8 cellular contexts compared by ENCODE assay signal in the genomic region with DNA sequence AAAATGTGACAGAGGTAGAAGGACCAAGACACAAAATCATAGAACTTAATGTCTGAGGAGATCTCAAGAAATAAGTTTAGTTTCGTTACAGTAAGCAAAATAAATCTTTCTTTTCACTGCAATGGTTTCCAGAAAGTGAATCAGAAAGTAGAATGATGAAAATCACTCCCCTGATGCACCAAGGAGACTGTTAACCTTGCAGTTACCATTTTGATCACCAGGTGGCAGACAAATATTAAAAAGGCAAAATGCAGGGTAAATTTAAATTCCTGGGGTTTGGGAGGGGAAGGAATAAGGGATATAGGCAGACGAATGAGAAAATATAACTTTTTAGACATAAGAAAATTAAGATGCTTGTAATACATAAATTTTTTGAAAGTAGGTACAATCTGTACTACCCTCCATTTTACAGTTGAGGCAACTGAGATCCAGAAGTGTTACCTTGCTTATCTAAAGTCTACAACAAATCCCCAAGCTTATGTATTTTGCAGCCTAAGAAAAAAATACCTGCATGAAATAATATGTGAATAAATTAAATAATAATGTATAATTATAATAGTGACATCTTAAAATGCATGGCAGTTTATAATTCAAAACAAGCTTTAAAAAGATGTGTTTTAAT.
DNase-seq lines count a peak whose midpoint lies in the region; ATAC-seq and TF ChIP-seq lines count a peak whose summit lies in the region.

No MANE protein-coding gene starts in this region.

- H2AFZ ChIP-seq in fibroblast of lung (ENCODE audit: low read length): no peak overlapping the region

- H3K27ac ChIP-seq in cardiac muscle cell: no peak overlapping the region
- H3K27ac ChIP-seq in SK-N-MC: no peak overlapping the region
- no peak overlapping the region for H3K27ac ChIP-seq in fibroblast of lung (ENCODE audit: insufficient read depth, low read length)
- H3K27ac ChIP-seq in prostate gland: no peak overlapping the region

- H3K4me2 ChIP-seq in fibroblast of lung (ENCODE audit: extremely low read depth, insufficient read depth, low read length): no peak overlapping the region

- TF ChIP-seq CTCF in cardiac muscle cell (IDR thresholded peaks at IDR 0.05; ENCODE audit: low read depth, low read length): peak; percentile 75
- TF ChIP-seq CTCF in fibroblast of lung (conservative IDR thresholded peaks at IDR 0.05 in 1 of 2, IDR thresholded peaks at IDR 0.05 in 1 of 2; ENCODE audit: low read depth in 1 of 2, low read length in 2 of 2): peak; percentile 76 to 77
- peak in 3 of 4 experiments; percentile 26 to 46 (median 40) for TF ChIP-seq CTCF in prostate gland (IDR thresholded peaks at IDR 0.05)

- no peaks in the 10 kb centered on the region for H3K27me3 ChIP-seq in cardiac muscle cell
- H3K27me3 ChIP-seq in fibroblast of lung (ENCODE audit: control insufficient read depth, insufficient read depth, low read length): no peaks in the 10 kb centered on the region
- no peaks in the 10 kb centered on the region for H3K27me3 ChIP-seq in prostate gland (replicated peaks; ENCODE audit: insufficient read depth)

- no peak for TF ChIP-seq POLR2A in prostate gland (IDR thresholded peaks at IDR 0.05)

- H3K4me1 ChIP-seq in cardiac muscle cell (ENCODE audit: low read depth): peaks cover 12% of the 10 kb centered on the region
- no peaks in the 10 kb centered on the region for H3K4me1 ChIP-seq in fibroblast of lung (ENCODE audit: control insufficient read depth, extremely low read depth, insufficient read depth, low read length)
- no peaks in the 10 kb centered on the region for H3K4me1 ChIP-seq in prostate gland (replicated peaks)

- H3K79me2 ChIP-seq in fibroblast of lung (ENCODE audit: control insufficient read depth, insufficient read depth, low read length): no peaks in the 10 kb centered on the region

- intact Hi-C loops in cardiac septum (cut with DNase I) (loop anchor here (5.0 kb wide), 1 partner anchor 401 kb away; no protein-coding TSS in a partner anchor), prostate gland (cut with DNase I) (loop anchor here (10.0 kb wide), 2 partner anchors 404 to 944 kb away; no protein-coding TSS in a partner anchor)

- WGBS in prostate gland: 58% methylated on average over 2 of the region's 2 CpGs

- peak; percentile 69 for ATAC-seq in GM21367 (IDR thresholded peaks at IDR 0.05; ENCODE audit: unreplicated experiment)

- no peaks in the 10 kb centered on the region for H3K9me3 ChIP-seq in cardiac muscle cell (ENCODE audit: low read depth)
- no peaks in the 10 kb centered on the region for H3K9me3 ChIP-seq in SK-N-MC (ENCODE audit: low read depth, low read length)
- no peaks in the 10 kb centered on the region for H3K9me3 ChIP-seq in fibroblast of lung (ENCODE audit: control insufficient read depth, insufficient read depth, low read depth, low read length)
- H3K9me3 ChIP-seq in prostate gland: no peaks in the 10 kb centered on the region

- H3K36me3 ChIP-seq in cardiac muscle cell (no peaks in the 10 kb centered on the region), SK-N-MC (ENCODE audit: insufficient read depth, low read length) (no peaks in the 10 kb centered on the region), fibroblast of lung (ENCODE audit: control insufficient read depth, insufficient read depth, low read length) (no peaks in the 10 kb centered on the region), prostate gland (no peaks in the 10 kb centered on the region)

- DNase-seq in cardiac muscle cell (ENCODE audit: low read depth in 1 of 2, low spot score in 1 of 2) (peak; percentile 52 to 63), cardiac septum (ENCODE audit: low spot score) (no peak), HPDE6-E6E7 (ENCODE audit: extremely low spot score) (peak; percentile 10), SK-N-MC (ENCODE audit: low read depth, low spot score) (no peak), fibroblast of lung (ENCODE audit: low read depth in 2 of 2) (peak; percentile 19 to 49), prostate gland (ENCODE audit: low spot score) (no peak), UCSD-AML1 (lab: John Stamatoyannopoulos, UW; ENCODE audit: unreplicated experiment) (no peak)

- no peaks in the 10 kb centered on the region for H4K20me1 ChIP-seq in fibroblast of lung (ENCODE audit: control insufficient read depth, extremely low read depth, insufficient read depth, low read length)

- H3K9ac ChIP-seq in SK-N-MC (ENCODE audit: insufficient read length): peak overlapping the region; percentile 4
- H3K9ac ChIP-seq in fibroblast of lung (ENCODE audit: insufficient read depth, low read length): no peak overlapping the region

- H3K4me3 ChIP-seq in cardiac muscle cell (no peak overlapping the region), SK-N-MC (no peak overlapping the region), fibroblast of lung (replicated peaks in 1 of 4; ENCODE audit: control extremely low read depth in 1 of 4, insufficient read depth in 1 of 4, low read depth in 3 of 4, low read length in 4 of 4) (no peak overlapping the region), prostate gland (no peak overlapping the region)

Comparison
In these comparisons a context has a peak if more than half of its experiments do, and no peak if none do; other contexts are left out.
1. DNase-seq: peak in cardiac muscle cell (2 of 2), HPDE6-E6E7 (single experiment) and fibroblast of lung (2 of 2); none in cardiac septum (single experiment), SK-N-MC (single experiment), prostate gland (single experiment) and UCSD-AML1 (single experiment).
2. Peak in every context shown above with its lines, with median percentiles within 50 percentile points of each other: CTCF ChIP-seq.